ENCODE assay signal across 1 cellular context in genomic region chr6:150549007-150549406, GRCh38.
TF ChIP-seq lines count a peak whose summit lies in the region.

No MANE protein-coding gene starts in this region.

TF ChIP-seq in H1, 55 proteins besides CTCF, POLR2A, EP300 and RAD21:
- TF ChIP-seq SAP30 (IDR thresholded peaks at IDR 0.05; ENCODE audit: insufficient read depth, insufficient replicate concordance, low read length) (no peak), HDAC6 (IDR thresholded peaks at IDR 0.05; ENCODE audit: low read depth, low read length) (no peak), SP2 (IDR thresholded peaks at IDR 0.05; ENCODE audit: low read length) (no peak), TAF7 (optimal IDR thresholded peaks at IDR 0.05; ENCODE audit: borderline replicate concordance, low read depth, low read length) (no peak), HDAC2 (IDR thresholded peaks at IDR 0.05; ENCODE audit: borderline replicate concordance in 1 of 2, low read depth in 2 of 2, low read length in 2 of 2) (no peak), RFX5 (IDR thresholded peaks at IDR 0.05; ENCODE audit: borderline replicate concordance, low read depth, low read length) (no peak), YY1 (IDR thresholded peaks at IDR 0.05; ENCODE audit: low read depth, low read length) (no peak), BACH1 (IDR thresholded peaks at IDR 0.05; ENCODE audit: low read length) (no peak), TEAD4 (IDR thresholded peaks at IDR 0.05; ENCODE audit: low read depth, low read length) (no peak), ASH2L (IDR thresholded peaks at IDR 0.05; ENCODE audit: low read length) (no peak), ATF3 (IDR thresholded peaks at IDR 0.05; ENCODE audit: insufficient read depth, low read depth, low read length) (no peak), CEBPB (IDR thresholded peaks at IDR 0.05; ENCODE audit: low read depth, low read length) (no peak), NANOG (IDR thresholded peaks at IDR 0.05; ENCODE audit: insufficient read depth, low read depth, low read length, poor library complexity, severe bottlenecking) (no peak)
